In genomic region chr10:80986596-80986995, GRCh38 we compare ENCODE assay signal across 27 cellular contexts.
"Had no signal": no experiment of that assay in that cellular context is flagged by ENCODE, and none has a peak within 500 bp of the region (broad histone marks: within the 10 kb centered on the region; RNA-seq: fewer than 3 reads in every experiment).

No MANE protein-coding gene starts in this region.

- H3K4me1 ChIP-seq: lower lobe of right lung, pancreas, prostate gland, stomach, testis, thyroid gland, transverse colon, upper lobe of left lung, vagina had no signal

- DNase-seq: kidney glomerular epithelial cell; left cardiac atrium; lower lobe of right lung; mammary epithelial cell; mesenchymal stem cell; naive thymus-derived CD8-positive, alpha-beta T cell; nucleus accumbens; pancreas; posterior cingulate gyrus; retina; right cardiac atrium; stimulated activated CD4-positive, alpha-beta T cell treated with anti-CD3 and anti-CD28 coated beads, Interleukin-12 subunit alpha, Interleukin-12 subunit beta, amount 100 ng/mL, for 4 hours; stimulated activated CD4-positive, alpha-beta T cell treated with anti-CD3 and anti-CD28 coated beads, Interleukin-15, amount 100 ng/mL, for 24 hours; stimulated activated CD4-positive, alpha-beta T cell treated with anti-CD3 and anti-CD28 coated beads, Interleukin-2, amount 100 ng/mL, for 24 hours; stimulated activated CD4-positive, alpha-beta T cell treated with anti-CD3 and anti-CD28 coated beads, Interleukin-4, amount 100 ng/mL, for 1 hour; stimulated activated naive B cell treated with anti-CD40 and anti-IgM and Interleukin-4, amounts not matched to agents 10 μg/mL and 1 μg/mL and 100 μg/mL, for 72 hours; stimulated activated naive CD8-positive, alpha-beta T cell treated with anti-CD3 and anti-CD28 coated beads, Interleukin-15, Interleukin-2, amounts not matched to agents 100 U/mL and 50 U/mL, for 24 hours; stomach; testis; thyroid gland; transverse colon; upper lobe of left lung had no signal

- ATAC-seq: left cardiac atrium; left lobe of liver; lower lobe of right lung; naive thymus-derived CD8-positive, alpha-beta T cell; pancreas; right cardiac atrium; sciatic nerve; stimulated activated naive B cell treated with anti-CD40 and anti-IgM and Interleukin-4, amounts not matched to agents 10 μg/mL and 1 μg/mL and 100 μg/mL, for 72 hours; stimulated activated naive CD8-positive, alpha-beta T cell treated with anti-CD3 and anti-CD28 coated beads, Interleukin-15, Interleukin-2, amounts not matched to agents 100 U/mL and 50 U/mL, for 24 hours had no signal

- H3K9me3 ChIP-seq: lower lobe of right lung, pancreas, prostate gland, testis, thyroid gland, transverse colon, upper lobe of left lung, vagina had no signal

- H3K27me3 ChIP-seq: pancreas, stomach, testis, thyroid gland, transverse colon, upper lobe of left lung, vagina had no signal

- H3K4me3 ChIP-seq: lower lobe of right lung, pancreas, prostate gland, skin epidermis, stomach, testis, thyroid gland, transverse colon, upper lobe of left lung, vagina had no signal

- H3K36me3 ChIP-seq: lower lobe of right lung, pancreas, prostate gland, stomach, thyroid gland, transverse colon, upper lobe of left lung, vagina had no signal
